Comparison of ENCODE assay signal across 2 cellular contexts in the genomic region with DNA sequence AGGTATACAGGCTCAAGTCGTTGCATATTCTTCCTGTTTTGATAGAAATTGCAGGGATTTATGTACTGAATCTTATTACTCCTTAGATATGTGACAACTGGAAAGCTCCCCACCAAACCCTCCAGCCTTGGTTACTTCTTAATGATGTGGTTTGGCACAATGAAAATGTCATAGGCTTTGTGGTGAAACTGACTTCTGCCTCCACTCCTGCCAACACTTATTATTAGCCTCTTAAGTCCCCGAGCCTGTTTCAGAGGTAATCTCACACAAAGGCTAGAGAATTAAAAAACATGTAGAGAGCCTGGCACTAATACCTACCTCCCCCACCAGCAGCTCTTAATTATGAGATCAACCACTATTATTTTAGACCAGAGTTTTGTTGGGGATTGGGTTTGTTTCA.
TF ChIP-seq lines count a peak whose summit lies in the region.

No MANE protein-coding gene starts in this region.

TF ChIP-seq in SK-N-SH, 30 proteins besides CTCF, POLR2A, EP300 and RAD21 (continued from another document):
- TF ChIP-seq USF2 (IDR thresholded peaks at IDR 0.05; ENCODE audit: borderline replicate concordance, low read depth, low read length), result no peak
- TF ChIP-seq ELF1 (IDR thresholded peaks at IDR 0.05), result no peak
- no peak for TF ChIP-seq MAX (IDR thresholded peaks at IDR 0.05; ENCODE audit: low read depth)
- 0 out of 2 replicates have a peak, but pooled peaks have one; percentile 4 for TF ChIP-seq JUND (IDR thresholded peaks at IDR 0.05)
- no peak for TF ChIP-seq NRF1 (IDR thresholded peaks at IDR 0.05; ENCODE audit: low read depth, low read length)
- TF ChIP-seq SIN3A (IDR thresholded peaks at IDR 0.05; ENCODE audit: borderline replicate concordance, low read depth, low read length), result no peak

TF ChIP-seq in SK-N-SH treated with all-trans-retinoic acid at 6 μM for 48 hours, 23 proteins besides CTCF, POLR2A, EP300 and RAD21 (continued from another document):
- TF ChIP-seq POU6F1 (CRISPR knock-in tag; IDR thresholded peaks at IDR 0.05; ENCODE audit: borderline replicate concordance, low read depth), result no peak
- no peak for TF ChIP-seq ZC3H10 (CRISPR knock-in tag; IDR thresholded peaks at IDR 0.05)
- TF ChIP-seq ISL1 (CRISPR knock-in tag; IDR thresholded peaks at IDR 0.05), result no peak
- TF ChIP-seq CSDC2 (CRISPR knock-in tag; IDR thresholded peaks at IDR 0.05), result no peak
- no peak for TF ChIP-seq GLIS3 (CRISPR knock-in tag; IDR thresholded peaks at IDR 0.05)
- TF ChIP-seq ZFP3 (CRISPR knock-in tag; IDR thresholded peaks at IDR 0.05), result no peak
- TF ChIP-seq, protein P1, sequence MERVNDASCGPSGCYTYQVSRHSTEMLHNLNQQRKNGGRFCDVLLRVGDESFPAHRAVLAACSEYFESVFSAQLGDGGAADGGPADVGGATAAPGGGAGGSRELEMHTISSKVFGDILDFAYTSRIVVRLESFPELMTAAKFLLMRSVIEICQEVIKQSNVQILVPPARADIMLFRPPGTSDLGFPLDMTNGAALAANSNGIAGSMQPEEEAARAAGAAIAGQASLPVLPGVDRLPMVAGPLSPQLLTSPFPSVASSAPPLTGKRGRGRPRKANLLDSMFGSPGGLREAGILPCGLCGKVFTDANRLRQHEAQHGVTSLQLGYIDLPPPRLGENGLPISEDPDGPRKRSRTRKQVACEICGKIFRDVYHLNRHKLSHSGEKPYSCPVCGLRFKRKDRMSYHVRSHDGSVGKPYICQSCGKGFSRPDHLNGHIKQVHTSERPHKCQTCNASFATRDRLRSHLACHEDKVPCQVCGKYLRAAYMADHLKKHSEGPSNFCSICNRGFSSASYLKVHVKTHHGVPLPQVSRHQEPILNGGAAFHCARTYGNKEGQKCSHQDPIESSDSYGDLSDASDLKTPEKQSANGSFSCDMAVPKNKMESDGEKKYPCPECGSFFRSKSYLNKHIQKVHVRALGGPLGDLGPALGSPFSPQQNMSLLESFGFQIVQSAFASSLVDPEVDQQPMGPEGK (CRISPR knock-in tag; IDR thresholded peaks at IDR 0.05; ENCODE audit: borderline replicate concordance), result no peak
- no peak for TF ChIP-seq ZNF8 (CRISPR knock-in tag; IDR thresholded peaks at IDR 0.05)
- TF ChIP-seq ARNTL (CRISPR knock-in tag; IDR thresholded peaks at IDR 0.05; ENCODE audit: borderline replicate concordance, low read depth), result no peak
TF ChIP-seq in SK-N-SH treated with all-trans-retinoic acid at 6 μM for 48 hours: peak in this region for 0.
